ENCODE assay signal across 21 cellular contexts in the genomic region with DNA sequence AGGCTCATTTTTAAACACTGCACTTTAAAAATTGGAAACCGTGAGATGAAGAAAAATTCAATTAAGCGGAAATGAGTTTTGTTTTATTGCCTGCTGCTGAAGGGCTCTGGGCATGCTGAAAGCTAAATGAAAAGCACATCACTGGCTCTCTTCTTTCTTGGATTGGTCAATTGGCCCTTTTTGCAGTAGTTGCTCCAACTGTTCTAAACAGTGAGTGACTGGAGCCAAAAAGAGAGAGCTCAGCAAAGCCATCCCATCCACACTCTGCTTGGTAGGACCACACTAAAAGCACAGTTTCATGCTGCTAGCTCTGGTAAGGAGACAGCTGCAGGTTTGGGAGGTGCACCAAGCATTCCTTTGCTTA. TPM values are rescaled to one million over a fixed set of nuclear protein-coding genes. Genes with fewer than 3 reads are reported as not detected.
"Had no signal": no experiment of that assay in that cellular context is flagged by ENCODE, and none has a peak within 500 bp of the region (broad histone marks: within the 10 kb centered on the region; RNA-seq: fewer than 3 reads in every experiment).

No MANE protein-coding gene starts in this region.

- H3K36me3 ChIP-seq: transverse colon, vagina had no signal

- ATAC-seq: activated CD8-positive, alpha-beta T cell treated with anti-CD3 and anti-CD28 coated beads for 36 hours; activated T-helper 17 cell treated with anti-CD3 and anti-CD28 coated beads, Interleukin-2, amount 50 U/mL, for 72 hours; body of pancreas; foreskin keratinocyte; naive thymus-derived CD8-positive, alpha-beta T cell; stimulated activated naive CD8-positive, alpha-beta T cell treated with anti-CD3 and anti-CD28 coated beads, Interleukin-15, amount 100 ng/mL, for 72 hours had no signal

- H3K9me3 ChIP-seq: body of pancreas, left lung, suprapubic skin, transverse colon, vagina had no signal

- H3K4me1 Mint-ChIP-seq: activated CD4-positive, alpha-beta T cell treated with anti-CD3 and anti-CD28 coated beads, Interleukin-2, amount 10 ng/mL, durations not matched to agents 24 days and 14 days; activated naive CD8-positive, alpha-beta T cell treated with anti-CD3 and anti-CD28 coated beads, Interleukin-2, amount 10 ng/mL, durations not matched to agents 7 days and 5 days; activated T-helper 17 cell treated with anti-CD3 and anti-CD28 coated beads, Interleukin-2, amount 50 U/mL, for 72 hours; stimulated activated naive CD8-positive, alpha-beta T cell treated with anti-CD3 and anti-CD28 coated beads, Interleukin-15, amount 100 ng/mL, for 72 hours had no signal

- DNase-seq: activated B cell treated with CpG ODN at 0.5 μM for 24 hours; activated CD4-positive, alpha-beta T cell treated with anti-CD3 and anti-CD28 coated beads, Interleukin-2, amount 10 ng/mL, durations not matched to agents 24 days and 14 days; activated CD8-positive, alpha-beta T cell treated with anti-CD3 and anti-CD28 coated beads for 36 hours; activated naive CD4-positive, alpha-beta T cell; activated naive CD8-positive, alpha-beta T cell treated with anti-CD3 and anti-CD28 coated beads, Interleukin-2, amount 10 ng/mL, durations not matched to agents 7 days and 5 days; activated T-cell treated with anti-CD3 and anti-CD28 coated beads, Interleukin-2, amount 50 U/mL, for 1 hour; body of pancreas; foreskin keratinocyte; left lung; mesenchymal stem cell; naive thymus-derived CD8-positive, alpha-beta T cell; stimulated activated CD4-positive, alpha-beta T cell treated with anti-CD3 and anti-CD28 coated beads, Interleukin-2, amount 100 ng/mL, for 24 hours; stimulated activated naive CD8-positive, alpha-beta T cell treated with anti-CD3 and anti-CD28 coated beads, Interleukin-15, amount 100 ng/mL, for 72 hours; transverse colon had no signal

- H3K4me3 ChIP-seq: body of pancreas, left lung, suprapubic skin, transverse colon, vagina had no signal

- H3K79me2 ChIP-seq: parathyroid adenoma had no signal

- H3K27me3 Mint-ChIP-seq: activated B cell treated with CpG ODN at 0.5 μM for 24 hours; activated CD4-positive, alpha-beta T cell treated with anti-CD3 and anti-CD28 coated beads, Interleukin-2, amount 10 ng/mL, durations not matched to agents 24 days and 14 days; activated CD8-positive, alpha-beta T cell treated with anti-CD3 and anti-CD28 coated beads for 36 hours; activated naive CD8-positive, alpha-beta T cell treated with anti-CD3 and anti-CD28 coated beads, Interleukin-2, amount 10 ng/mL, durations not matched to agents 7 days and 5 days; activated T-helper 17 cell treated with anti-CD3 and anti-CD28 coated beads, Interleukin-2, amount 50 U/mL, for 72 hours; naive thymus-derived CD8-positive, alpha-beta T cell; stimulated activated naive CD8-positive, alpha-beta T cell treated with anti-CD3 and anti-CD28 coated beads, Interleukin-15, amount 100 ng/mL, for 72 hours had no signal

- H3K9ac ChIP-seq: parathyroid adenoma had no signal

- H3K4me3 Mint-ChIP-seq: activated B cell treated with CpG ODN at 0.5 μM for 24 hours; activated CD4-positive, alpha-beta T cell treated with anti-CD3 and anti-CD28 coated beads, Interleukin-2, amount 10 ng/mL, durations not matched to agents 24 days and 14 days; activated CD8-positive, alpha-beta T cell treated with anti-CD3 and anti-CD28 coated beads for 36 hours; activated naive CD8-positive, alpha-beta T cell treated with anti-CD3 and anti-CD28 coated beads, Interleukin-2, amount 10 ng/mL, durations not matched to agents 7 days and 5 days; activated T-helper 17 cell treated with anti-CD3 and anti-CD28 coated beads, Interleukin-2, amount 50 U/mL, for 72 hours; naive thymus-derived CD8-positive, alpha-beta T cell; stimulated activated naive CD8-positive, alpha-beta T cell treated with anti-CD3 and anti-CD28 coated beads, Interleukin-15, amount 100 ng/mL, for 72 hours; T-helper 2 cell treated with Interferon-gamma antibody and Interleukin-4, amounts not matched to agents 5 μg/mL and 100 μg/mL, for 36 hours had no signal

- H3K9me3 Mint-ChIP-seq: activated B cell treated with CpG ODN at 0.5 μM for 24 hours; activated CD4-positive, alpha-beta T cell treated with anti-CD3 and anti-CD28 coated beads, Interleukin-2, amount 10 ng/mL, durations not matched to agents 24 days and 14 days; activated CD8-positive, alpha-beta T cell treated with anti-CD3 and anti-CD28 coated beads for 36 hours; activated naive CD8-positive, alpha-beta T cell treated with anti-CD3 and anti-CD28 coated beads, Interleukin-2, amount 10 ng/mL, durations not matched to agents 7 days and 5 days; activated T-helper 17 cell treated with anti-CD3 and anti-CD28 coated beads, Interleukin-2, amount 50 U/mL, for 72 hours; naive thymus-derived CD8-positive, alpha-beta T cell; stimulated activated naive CD8-positive, alpha-beta T cell treated with anti-CD3 and anti-CD28 coated beads, Interleukin-15, amount 100 ng/mL, for 72 hours; T-helper 2 cell treated with Interferon-gamma antibody and Interleukin-4, amounts not matched to agents 5 μg/mL and 100 μg/mL, for 36 hours had no signal

- H2AFZ ChIP-seq: parathyroid adenoma had no signal

- H3K27ac ChIP-seq: foreskin keratinocyte, parathyroid adenoma, suprapubic skin, vagina had no signal

- H3K27ac Mint-ChIP-seq: activated B cell treated with CpG ODN at 0.5 μM for 24 hours; activated CD4-positive, alpha-beta T cell treated with anti-CD3 and anti-CD28 coated beads, Interleukin-2, amount 10 ng/mL, durations not matched to agents 24 days and 14 days; activated CD8-positive, alpha-beta T cell treated with anti-CD3 and anti-CD28 coated beads for 36 hours; activated naive CD8-positive, alpha-beta T cell treated with anti-CD3 and anti-CD28 coated beads, Interleukin-2, amount 10 ng/mL, durations not matched to agents 7 days and 5 days; activated T-helper 17 cell treated with anti-CD3 and anti-CD28 coated beads, Interleukin-2, amount 50 U/mL, for 72 hours; T-helper 2 cell treated with Interferon-gamma antibody and Interleukin-4, amounts not matched to agents 5 μg/mL and 100 μg/mL, for 36 hours had no signal

- H3K4me1 ChIP-seq: body of pancreas, foreskin keratinocyte, parathyroid adenoma, suprapubic skin had no signal

- H3K27me3 ChIP-seq: body of pancreas, foreskin keratinocyte, left lung, suprapubic skin, transverse colon, vagina had no signal

RNA-seq across cellular contexts. Expression of a gene that starts 48.1 kb away (rescaled TPM):
- total RNA-seq: activated B cell treated with CpG ODN at 0.5 μM for 24 hours; activated CD4-positive, alpha-beta T cell treated with anti-CD3 and anti-CD28 coated beads, Interleukin-2, amount 10 ng/mL, durations not matched to agents 24 days and 14 days; activated CD8-positive, alpha-beta T cell treated with anti-CD3 and anti-CD28 coated beads for 36 hours; activated naive CD8-positive, alpha-beta T cell treated with anti-CD3 and anti-CD28 coated beads, Interleukin-2, amount 10 ng/mL, durations not matched to agents 7 days and 5 days; body of pancreas; epithelial cell of proximal tubule; foreskin keratinocyte; kidney epithelial cell; naive thymus-derived CD8-positive, alpha-beta T cell had no signal
